In genomic region chr13:42392706-42393572, GRCh38 we compare ENCODE assay signal across 9 cellular contexts.
DNase-seq lines count a peak whose midpoint lies in the region; ATAC-seq lines count a peak whose summit lies in the region.
"Had no signal": no experiment of that assay in that cellular context is flagged by ENCODE, and none has a peak within 500 bp of the region (broad histone marks: within the 10 kb centered on the region; RNA-seq: fewer than 3 reads in every experiment).

No MANE protein-coding gene starts in this region.

- no peak overlapping the region for H3K27ac ChIP-seq in naive thymus-derived CD4-positive, alpha-beta T cell (ENCODE audit: low read depth, low read length)
- H3K27ac ChIP-seq: SK-N-MC had no signal

- intact Hi-C loops in naive thymus-derived CD4-positive, alpha-beta T cell (cut with micrococcal nuclease): loop anchor here (1.0 to 10.0 kb wide), 15 partner anchors 13 to 1408 kb away; partner anchors contain the start of gene DGKH (in 2 of the 2)

- peaks cover 56% of the 10 kb centered on the region for H3K4me1 Mint-ChIP-seq in activated T-helper 17 cell treated with anti-CD3 and anti-CD28 coated beads, Interleukin-2, amount 50 U/mL, for 72 hours
- H3K4me1 Mint-ChIP-seq in naive thymus-derived CD4-positive, alpha-beta T cell: peaks cover 32 to 77% (median 73%) of the 10 kb centered on the region in 7 donors

- peak overlapping the region; percentile 99 for H3K27ac Mint-ChIP-seq in activated T-helper 17 cell treated with anti-CD3 and anti-CD28 coated beads, Interleukin-2, amount 50 U/mL, for 72 hours
- peak overlapping the region; percentile 2 to 98 (median 78) for H3K27ac Mint-ChIP-seq in naive thymus-derived CD4-positive, alpha-beta T cell

- H3K4me3 ChIP-seq in naive thymus-derived CD4-positive, alpha-beta T cell (ENCODE audit: low read length): no peak overlapping the region
- H3K4me3 ChIP-seq: SK-N-MC had no signal

- H3K9me3 Mint-ChIP-seq in activated T-helper 17 cell treated with anti-CD3 and anti-CD28 coated beads, Interleukin-2, amount 50 U/mL, for 72 hours: peaks cover 5% of the 10 kb centered on the region
- peaks cover 0 to 9% (median 0%) of the 10 kb centered on the region in 11 donors for H3K9me3 Mint-ChIP-seq in naive thymus-derived CD4-positive, alpha-beta T cell

- POLR2A ChIA-PET in naive thymus-derived CD4-positive, alpha-beta T cell (lab: Charles Lee): interaction anchor here (0.6 to 1.2 kb wide), 2 partner anchors 38 to 79 kb away, joined by 3 to 5 read pairs; no protein-coding TSS in a partner anchor

- ATAC-seq in GM18909 (IDR thresholded peaks at IDR 0.05; ENCODE audit: poor library complexity, unreplicated experiment) (peak; percentile 47), HG02938 (IDR thresholded peaks at IDR 0.05; ENCODE audit: unreplicated experiment) (peak; percentile 37), GM18907 (IDR thresholded peaks at IDR 0.05; ENCODE audit: unreplicated experiment) (no peak)
- peak; percentile 59 for ATAC-seq in activated T-helper 17 cell treated with anti-CD3 and anti-CD28 coated beads, Interleukin-2, amount 50 U/mL, for 72 hours (replicated peaks)
- peak; percentile 68 for ATAC-seq in naive thymus-derived CD4-positive, alpha-beta T cell
- ATAC-seq: HepG2 had no signal

- DNase-seq in naive thymus-derived CD4-positive, alpha-beta T cell: peak in 3 of 9 donors; percentile 13 to 51 (median 30)
- DNase-seq in SKM-1 (lab: John Stamatoyannopoulos, UW; ENCODE audit: unreplicated experiment) (no peak), SHP77 treated with DMSO at 0.1 percent for 48 hours (lab: John Stamatoyannopoulos, UW) (no peak)

- no peaks in the 10 kb centered on the region for H3K27me3 Mint-ChIP-seq in activated T-helper 17 cell treated with anti-CD3 and anti-CD28 coated beads, Interleukin-2, amount 50 U/mL, for 72 hours
- no peaks in the 10 kb centered on the region for H3K27me3 Mint-ChIP-seq in naive thymus-derived CD4-positive, alpha-beta T cell

- H3K36me3 Mint-ChIP-seq in activated T-helper 17 cell treated with anti-CD3 and anti-CD28 coated beads, Interleukin-2, amount 50 U/mL, for 72 hours (ENCODE audit: low read depth): peaks cover 47% of the 10 kb centered on the region
- H3K36me3 Mint-ChIP-seq in naive thymus-derived CD4-positive, alpha-beta T cell: peaks cover 0 to 12% (median 0%) of the 10 kb centered on the region in 5 donors

- CTCF ChIA-PET in naive thymus-derived CD4-positive, alpha-beta T cell (lab: Charles Lee): interaction anchor here (0.8 kb wide), 1 partner anchor 37 kb away, joined by 3 read pairs; no protein-coding TSS in a partner anchor

- H3K9me3 ChIP-seq in naive thymus-derived CD4-positive, alpha-beta T cell (ENCODE audit: control insufficient read depth in 2 of 3, low read length in 3 of 3): no peaks in the 10 kb centered on the region

- H3K4me1 ChIP-seq in naive thymus-derived CD4-positive, alpha-beta T cell (ENCODE audit: control insufficient read depth in 2 of 2, insufficient read depth in 2 of 2, low read length in 2 of 2): peaks cover 47 to 68% of the 10 kb centered on the region in 2 donors

- H3K36me3 ChIP-seq in naive thymus-derived CD4-positive, alpha-beta T cell (ENCODE audit: control insufficient read depth in 2 of 3, insufficient read depth in 3 of 3, low read length in 3 of 3): no peaks in the 10 kb centered on the region

- H3K4me3 Mint-ChIP-seq in activated T-helper 17 cell treated with anti-CD3 and anti-CD28 coated beads, Interleukin-2, amount 50 U/mL, for 72 hours: peak overlapping the region; percentile 90
- peak overlapping the region; percentile 10 to 83 (median 68) for H3K4me3 Mint-ChIP-seq in naive thymus-derived CD4-positive, alpha-beta T cell

- no peaks in the 10 kb centered on the region for H3K27me3 ChIP-seq in naive thymus-derived CD4-positive, alpha-beta T cell (ENCODE audit: control insufficient read depth in 2 of 2, insufficient read depth in 2 of 2, low read length in 2 of 2)
